10 cellular contexts compared by ENCODE assay signal in genomic region chr12:110284597-110284996, GRCh38. TPM values are rescaled to one million over a fixed set of nuclear protein-coding genes. Genes with fewer than 3 reads are reported as not detected.
DNase-seq lines count a peak whose midpoint lies in the region; TF ChIP-seq lines count a peak whose summit lies in the region.
"Had no signal": no experiment of that assay in that cellular context is flagged by ENCODE, and none has a peak within 500 bp of the region (broad histone marks: within the 10 kb centered on the region; RNA-seq: fewer than 3 reads in every experiment).

No MANE protein-coding gene starts in this region.

- no peak for TF ChIP-seq CTCF in DOHH2 (IDR thresholded peaks at IDR 0.05; ENCODE audit: low read depth, low read length, poor library complexity, severe bottlenecking)
- TF ChIP-seq CTCF in progenitor cell of endocrine pancreas (IDR thresholded peaks at IDR 0.05; ENCODE audit: unreplicated experiment), result no peak

- peak overlapping the region; percentile 78 for H3K4me2 ChIP-seq in DOHH2 (ENCODE audit: low read length)

- peak overlapping the region in 1 of 2 donors; percentile 94 for H3K9ac ChIP-seq in duodenal mucosa (ENCODE audit: low read depth in 1 of 2, low read length in 2 of 2)

- no peaks in the 10 kb centered on the region for H3K9me3 Mint-ChIP-seq in progenitor cell of endocrine pancreas (ENCODE audit: low read depth)

- no peaks in the 10 kb centered on the region for H3F3A ChIP-seq in DOHH2 (ENCODE audit: control insufficient read depth, insufficient read depth)

- peaks cover 81% of the 10 kb centered on the region for H3K36me3 ChIP-seq in DOHH2 (ENCODE audit: control insufficient read depth, low read length)
- H3K36me3 ChIP-seq in duodenal mucosa (ENCODE audit: control insufficient read depth in 1 of 2, insufficient read depth in 2 of 2, low read length in 2 of 2), result peaks cover 4 to 12% of the 10 kb centered on the region in 2 donors

- H3K27me3 ChIP-seq in DOHH2 (ENCODE audit: control insufficient read depth, low read length) (no peaks in the 10 kb centered on the region), duodenal mucosa (ENCODE audit: control insufficient read depth in 1 of 2, insufficient read depth in 2 of 2, low read length in 2 of 2) (no peaks in the 10 kb centered on the region)

- peaks cover 48% of the 10 kb centered on the region for H3K4me1 Mint-ChIP-seq in progenitor cell of endocrine pancreas (ENCODE audit: low read depth)

- H3K27ac Mint-ChIP-seq in progenitor cell of endocrine pancreas, result no peak overlapping the region

- H3K4me1 ChIP-seq in DOHH2 (ENCODE audit: control insufficient read depth, low read length) (peaks cover 51% of the 10 kb centered on the region), duodenal mucosa (ENCODE audit: control insufficient read depth in 1 of 2, insufficient read depth in 2 of 2, low read length in 2 of 2) (peaks cover 32 to 55% of the 10 kb centered on the region in 2 donors)

- no peaks in the 10 kb centered on the region for H3K27me3 Mint-ChIP-seq in progenitor cell of endocrine pancreas

- DNase-seq in NCI-H748 treated with DMSO at 0.1 percent for 48 hours (lab: John Stamatoyannopoulos, UW), result peak; percentile 20
- DNase-seq in progenitor cell of endocrine pancreas (ENCODE audit: low spot score, unreplicated experiment), result no peak
- DNase-seq in pons (ENCODE audit: low spot score), result no peak
- DNase-seq in DMS153 treated with DMSO at 0.1 percent for 48 hours (lab: John Stamatoyannopoulos, UW; ENCODE audit: unreplicated experiment), result no peak
- no peak for DNase-seq in NCI-H226
- DNase-seq in activated CD8-positive, alpha-beta memory T cell treated with anti-CD3 and anti-CD28 coated beads for 24 hours, result no peak
- DNase-seq: amniotic stem cell, substantia nigra had no signal

- H3K9me3 ChIP-seq in DOHH2 (ENCODE audit: control insufficient read depth, insufficient read depth, low read length) (no peaks in the 10 kb centered on the region), duodenal mucosa (ENCODE audit: control insufficient read depth in 1 of 2, low read length in 2 of 2) (no peaks in the 10 kb centered on the region)

- H3K4me3 ChIP-seq in DOHH2 (ENCODE audit: low read length) (peak overlapping the region; percentile 85), duodenal mucosa (ENCODE audit: low read depth in 1 of 2, low read length in 2 of 2) (peak overlapping the region; percentile 30 to 87)

- H3K36me3 Mint-ChIP-seq in progenitor cell of endocrine pancreas (ENCODE audit: insufficient read depth), result peaks cover 13% of the 10 kb centered on the region

- H3K4me3 Mint-ChIP-seq in progenitor cell of endocrine pancreas (ENCODE audit: low read depth), result peak overlapping the region; percentile 94

- peaks cover 82% of the 10 kb centered on the region for H3K79me2 ChIP-seq in DOHH2 (ENCODE audit: control insufficient read depth, low read length)

- no peaks in the 10 kb centered on the region for H3K9me2 ChIP-seq in DOHH2 (replicated peaks; ENCODE audit: control insufficient read depth, low read length)

- H3K27ac ChIP-seq in DOHH2 (ENCODE audit: low read depth, low read length) (no peak overlapping the region), duodenal mucosa (ENCODE audit: low read depth, low read length) (no peak overlapping the region)

- H4K20me1 ChIP-seq in DOHH2 (ENCODE audit: control insufficient read depth, insufficient read depth, low read depth, low read length), result peaks cover 50% of the 10 kb centered on the region

RNA-seq across cellular contexts. Expression of gene ATP2A2, which starts 3.5 kb away (rescaled TPM):
- total RNA-seq in progenitor cell of endocrine pancreas, result 167 and 175 TPM in 2 replicates
